27 cellular contexts compared by ENCODE assay signal in the genomic region with DNA sequence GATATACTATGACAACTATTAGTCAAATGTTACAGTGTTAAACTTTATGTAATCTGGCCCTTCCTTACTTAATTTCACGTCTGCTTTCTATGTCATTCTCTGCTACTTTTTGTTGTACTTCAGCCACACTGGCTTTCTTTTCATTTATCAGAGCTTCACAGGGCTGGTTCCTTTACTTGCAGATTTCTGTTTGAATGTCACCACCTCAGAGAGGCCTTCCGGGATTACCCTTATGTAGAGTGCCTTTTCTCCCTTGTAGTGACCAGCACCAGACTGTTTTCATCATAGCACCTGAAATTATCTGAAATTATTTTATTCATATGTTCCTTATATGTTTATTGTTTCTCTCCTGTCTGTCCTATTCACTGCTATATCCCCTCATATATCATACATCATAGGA.
"Had no signal": no experiment of that assay in that cellular context is flagged by ENCODE, and none has a peak within 500 bp of the region (broad histone marks: within the 10 kb centered on the region; RNA-seq: fewer than 3 reads in every experiment).

No MANE protein-coding gene starts in this region.

- H3K27me3 ChIP-seq: colonic mucosa, esophagus squamous epithelium, gastrocnemius medialis, heart right ventricle, left lung had no signal

- H3K9me3 Mint-ChIP-seq: dendritic cell treated with granulocyte-macrophage colony-stimulating factor and Interleukin-4, amounts not matched to agents 40 ng/mL and 50 ng/mL, for 4 days; effector memory CD8-positive, alpha-beta T cell; endodermal cell; mesothelial cell of epicardium had no signal

- H3K4me3 Mint-ChIP-seq: dendritic cell treated with granulocyte-macrophage colony-stimulating factor and Interleukin-4, amounts not matched to agents 40 ng/mL and 50 ng/mL, for 4 days; effector memory CD8-positive, alpha-beta T cell; endodermal cell; mesothelial cell of epicardium had no signal

- H3K36me3 ChIP-seq: colonic mucosa, gastrocnemius medialis had no signal

- H3K4me3 ChIP-seq: colonic mucosa, esophagus squamous epithelium, gastrocnemius medialis, heart right ventricle, left lung, lower lobe of right lung, mucosa of descending colon had no signal

- H3K9me3 ChIP-seq: colonic mucosa, esophagus squamous epithelium, gastrocnemius medialis, heart right ventricle, left lung, lower lobe of right lung, mucosa of descending colon had no signal

- H3K36me3 Mint-ChIP-seq: mesothelial cell of epicardium had no signal

- ATAC-seq: effector memory CD8-positive, alpha-beta T cell; esophagus mucosa; gastrocnemius medialis; heart right ventricle; left cardiac atrium; left lung; left ventricle myocardium superior; lower lobe of right lung; mucosa of descending colon had no signal

- H3K27me3 Mint-ChIP-seq: dendritic cell treated with granulocyte-macrophage colony-stimulating factor and Interleukin-4, amounts not matched to agents 40 ng/mL and 50 ng/mL, for 4 days; effector memory CD8-positive, alpha-beta T cell had no signal

- FAIRE-seq: endometrium, islet of Langerhans, keratinocyte had no signal

- H3K27ac Mint-ChIP-seq: dendritic cell treated with granulocyte-macrophage colony-stimulating factor and Interleukin-4, amounts not matched to agents 40 ng/mL and 50 ng/mL, for 4 days; endodermal cell; mesothelial cell of epicardium had no signal

- H3K27ac ChIP-seq: colonic mucosa, epithelial cell of prostate, esophagus squamous epithelium, gastrocnemius medialis, heart right ventricle, left lung, lower lobe of right lung had no signal

- H3K4me1 ChIP-seq: colonic mucosa, gastrocnemius medialis had no signal

- DNase-seq: colonic mucosa; cortex of kidney; effector CD8-positive, alpha-beta T cell; effector memory CD8-positive, alpha-beta T cell; endodermal cell; erythroblast; esophagus squamous epithelium; foreskin fibroblast; foreskin melanocyte; gastrocnemius medialis; glutamatergic neuron; head of caudate nucleus; heart right ventricle; hippocampal formation; left cardiac atrium; left lung; left ventricle myocardium superior; lower lobe of right lung; mesenchymal stem cell; mucosa of descending colon had no signal
